Comparison of ENCODE assay signal across 8 cellular contexts in the genomic region with DNA sequence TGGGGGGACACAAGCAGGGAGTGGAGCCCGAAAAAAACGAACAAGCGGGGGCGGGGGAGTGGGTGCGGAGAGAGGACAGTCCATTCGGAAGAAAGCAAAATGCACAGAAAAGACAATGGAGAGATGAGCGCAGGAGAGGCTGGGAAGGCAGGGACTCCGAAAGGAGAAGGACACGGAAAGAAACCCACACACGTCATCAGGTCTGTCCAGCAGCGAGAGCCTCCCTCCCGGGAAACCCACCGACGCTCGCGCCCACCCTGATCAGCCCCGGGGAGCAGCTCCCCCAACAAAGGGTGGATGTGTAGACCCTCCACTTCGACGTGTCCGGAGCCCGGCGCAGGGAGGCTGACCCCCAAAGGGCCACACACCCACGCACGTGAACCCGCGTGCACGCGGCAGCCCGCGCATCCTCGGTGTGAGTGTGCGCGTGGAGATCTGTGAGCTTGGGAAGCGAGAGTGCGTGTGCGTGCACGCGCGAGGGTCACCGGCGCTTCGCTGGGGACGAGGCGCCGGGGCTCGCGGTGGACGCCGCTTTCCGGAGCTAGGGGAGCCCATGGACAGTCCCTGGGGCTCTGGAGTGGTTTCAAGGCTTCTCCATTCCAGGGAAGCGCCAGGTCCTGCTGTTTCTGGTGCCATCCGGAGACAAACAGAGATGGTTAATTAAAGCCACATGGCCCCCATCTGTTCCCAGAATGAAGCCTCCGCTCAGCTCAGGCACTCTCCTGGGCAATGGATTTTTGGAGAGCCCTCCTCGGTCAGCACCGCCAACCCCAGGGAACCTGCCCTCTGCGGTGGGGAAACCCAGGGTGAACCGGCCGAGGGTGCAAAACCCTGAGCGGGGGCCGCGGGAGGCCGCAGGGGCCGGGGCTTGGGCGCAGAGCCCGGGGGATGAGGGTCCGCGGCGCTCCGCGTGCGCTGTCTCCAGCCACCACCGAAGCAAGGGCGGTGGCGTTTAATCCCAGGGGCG. TPM values are rescaled to one million over a fixed set of nuclear protein-coding genes. Genes with fewer than 3 reads are reported as not detected.
DNase-seq lines count a peak whose midpoint lies in the region; ATAC-seq lines count a peak whose summit lies in the region.

No MANE protein-coding gene starts in this region.

- H3K9ac ChIP-seq in NT2/D1 (ENCODE audit: insufficient read length, low read depth) (peak overlapping the region; percentile 94), mesendoderm (ENCODE audit: low read length) (peak overlapping the region; percentile 85)

- no peak overlapping the region for H2BK15ac ChIP-seq in mesendoderm (replicated peaks; ENCODE audit: low read depth)

- H3K56ac ChIP-seq in mesendoderm (ENCODE audit: low read length), result peak overlapping the region; percentile 95

- no peak overlapping the region for H2BK5ac ChIP-seq in mesendoderm (ENCODE audit: low read length)

- H3K79me2 ChIP-seq in mesendoderm (ENCODE audit: control insufficient read depth, insufficient read depth, low read length), result no peaks in the 10 kb centered on the region

- H2AK5ac ChIP-seq in mesendoderm (ENCODE audit: low read length), result no peak overlapping the region

- H3K4me3 ChIP-seq in NT2/D1 (ENCODE audit: insufficient read length, low read depth) (peak overlapping the region; percentile 89), ectodermal cell (ENCODE audit: insufficient read depth, low read depth, low read length) (peak overlapping the region; percentile 59), mesendoderm (ENCODE audit: low read length) (peak overlapping the region; percentile 74)

- peak overlapping the region; percentile 80 for H3K23ac ChIP-seq in mesendoderm (ENCODE audit: low read length)

- peak overlapping the region; percentile 98 for H3K4me2 ChIP-seq in mesendoderm (ENCODE audit: low read length)

- no peaks in the 10 kb centered on the region for H3K9me3 ChIP-seq in NT2/D1 (ENCODE audit: insufficient read depth, low read length)
- no peaks in the 10 kb centered on the region for H3K9me3 ChIP-seq in ectodermal cell (ENCODE audit: control insufficient read depth, low read length)

- DNase-seq in DMS79 treated with DMSO at 0.1 percent for 48 hours (lab: John Stamatoyannopoulos, UW) (peak; percentile 17), DMS79 (lab: John Stamatoyannopoulos, UW) (no peak), NT2/D1 (ENCODE audit: low read depth, low spot score) (no peak), mesendoderm (peak; percentile 70)

- no peak for ATAC-seq in GM21723 (IDR thresholded peaks at IDR 0.05; ENCODE audit: unreplicated experiment)
- no peak for ATAC-seq in GM18907 (IDR thresholded peaks at IDR 0.05; ENCODE audit: unreplicated experiment)
- no peak for ATAC-seq in HG03521 (IDR thresholded peaks at IDR 0.05; ENCODE audit: unreplicated experiment)

- H3K4ac ChIP-seq in mesendoderm (ENCODE audit: low read depth, low read length), result no peak overlapping the region

- H3K4me1 ChIP-seq in NT2/D1 (ENCODE audit: insufficient read depth, insufficient read length), result peaks cover 1% of the 10 kb centered on the region
- peaks cover 6% of the 10 kb centered on the region for H3K4me1 ChIP-seq in ectodermal cell (ENCODE audit: control insufficient read depth, insufficient read depth, low read length)
- peaks cover 2% of the 10 kb centered on the region for H3K4me1 ChIP-seq in mesendoderm (ENCODE audit: control insufficient read depth, low read depth, low read length)

- peaks cover 2% of the 10 kb centered on the region for H3K79me1 ChIP-seq in mesendoderm (ENCODE audit: low read length)

- no peak overlapping the region for H4K5ac ChIP-seq in mesendoderm (ENCODE audit: low read length)

- no peak overlapping the region for H3K27ac ChIP-seq in ectodermal cell (ENCODE audit: insufficient read depth, low read depth, low read length, poor library complexity, severe bottlenecking)
- no peak overlapping the region for H3K27ac ChIP-seq in mesendoderm (ENCODE audit: low read depth, low read length)

- 1% methylated on average over 75 of the region's 75 CpGs for WGBS in ectodermal cell, 2 experiments
- no CpG with 5 or more reads among the region's 75 CpGs for WGBS in mesendoderm (ENCODE audit: extremely low coverage, insufficient coverage, low lambda C conversion rate)

- peak overlapping the region; percentile 3 for H3K18ac ChIP-seq in mesendoderm (ENCODE audit: low read length)

- H2BK120ac ChIP-seq in mesendoderm (ENCODE audit: low read depth, low read length), result no peak overlapping the region

- H3K27me3 ChIP-seq in NT2/D1 (ENCODE audit: insufficient read depth, insufficient read length), result peaks cover 28% of the 10 kb centered on the region
- peaks cover 64% of the 10 kb centered on the region for H3K27me3 ChIP-seq in ectodermal cell (ENCODE audit: control insufficient read depth, insufficient read depth, low read length, poor library complexity, severe bottlenecking)
- H3K27me3 ChIP-seq in mesendoderm (ENCODE audit: insufficient read depth, low read length, poor library complexity), result peaks cover 5% of the 10 kb centered on the region

- H4K8ac ChIP-seq in mesendoderm (ENCODE audit: low read depth, low read length), result no peak overlapping the region

- peaks cover 49% of the 10 kb centered on the region for H3K36me3 ChIP-seq in NT2/D1 (ENCODE audit: insufficient read depth, insufficient read length, low read length)
- H3K36me3 ChIP-seq in ectodermal cell (ENCODE audit: control insufficient read depth, insufficient read depth, low read length), result peaks cover 2% of the 10 kb centered on the region
- no peaks in the 10 kb centered on the region for H3K36me3 ChIP-seq in mesendoderm (ENCODE audit: control insufficient read depth, insufficient read depth, low read length)

RNA-seq across cellular contexts. Expression of a gene that starts 0.9 kb away (rescaled TPM):
- polyA plus RNA-seq in ectodermal cell (2013, experiment 1 of 4), result 107 TPM
- 105 TPM for polyA plus RNA-seq in ectodermal cell (2013, experiment 2 of 4)
- 85.6 TPM for polyA plus RNA-seq in ectodermal cell (2013, experiment 3 of 4)
- 100 TPM for polyA plus RNA-seq in ectodermal cell (2013, experiment 4 of 4)
- 60.6 TPM for polyA plus RNA-seq in mesendoderm (2013, experiment 1 of 2)
- 59.6 TPM for polyA plus RNA-seq in mesendoderm (2013, experiment 2 of 2)

Comparison
In these comparisons a context has a peak if more than half of its experiments do, and no peak if none do; other contexts are left out.
1. DNase-seq: peak in DMS79 treated with DMSO at 0.1 percent for 48 hours (single experiment) and mesendoderm (single experiment); none in DMS79 (single experiment) and NT2/D1 (single experiment).
2. Peak in every context shown above with its lines, with median percentiles within 50 percentile points of each other: H3K4me3 ChIP-seq.